Comparison of ENCODE assay signal across 9 cellular contexts in genomic region chr22:20531154-20531403, GRCh38. TPM values are rescaled to one million over a fixed set of nuclear protein-coding genes. Genes with fewer than 3 reads are reported as not detected.
DNase-seq lines count a peak whose midpoint lies in the region; ATAC-seq and TF ChIP-seq lines count a peak whose summit lies in the region.
"Had no signal": no experiment of that assay in that cellular context is flagged by ENCODE, and none has a peak within 500 bp of the region (broad histone marks: within the 10 kb centered on the region; RNA-seq: fewer than 3 reads in every experiment).

No MANE protein-coding gene starts in this region.

- H3K36me3 Mint-ChIP-seq in CD8-positive, alpha-beta T cell, result peaks cover 59% of the 10 kb centered on the region

- POLR2A ChIA-PET in CD8-positive, alpha-beta T cell (lab: Charles Lee), result no interaction called here

- peaks cover 15% of the 10 kb centered on the region for H3K36me3 ChIP-seq in CD8-positive, alpha-beta T cell (ENCODE audit: insufficient read depth, low read length)
- H3K36me3 ChIP-seq in adipocyte (ENCODE audit: control insufficient read depth, insufficient read depth, low read length, severe bottlenecking) (peaks cover 17% of the 10 kb centered on the region), gastroesophageal sphincter (peaks cover 0 to 22% of the 10 kb centered on the region in 2 donors)

- H3K9me3 Mint-ChIP-seq in CD8-positive, alpha-beta T cell, result no peaks in the 10 kb centered on the region

- H3K27me3 Mint-ChIP-seq in CD8-positive, alpha-beta T cell (ENCODE audit: low read depth), result no peaks in the 10 kb centered on the region

- H3K27ac ChIP-seq in CD8-positive, alpha-beta T cell (ENCODE audit: low read depth, low read length), result no peak overlapping the region
- H3K27ac ChIP-seq in gastroesophageal sphincter, result peak overlapping the region; percentile 44 to 87 (median 72)
- H3K27ac ChIP-seq in skin epidermis, result peak overlapping the region in 20 of 21 experiments; percentile 65 to 91 (median 80)

- no peak overlapping the region for H3K4me3 Mint-ChIP-seq in CD8-positive, alpha-beta T cell

- no peak for TF ChIP-seq POLR2A in gastroesophageal sphincter (IDR thresholded peaks at IDR 0.05)

- H3K27me3 ChIP-seq in CD8-positive, alpha-beta T cell (ENCODE audit: insufficient read depth, low read length), result no peaks in the 10 kb centered on the region
- no peaks in the 10 kb centered on the region for H3K27me3 ChIP-seq in adipocyte (replicated peaks; ENCODE audit: control insufficient read depth, insufficient read depth, low read length)
- H3K27me3 ChIP-seq in gastroesophageal sphincter, result no peaks in the 10 kb centered on the region

- H3K27ac Mint-ChIP-seq in CD8-positive, alpha-beta T cell, result peak overlapping the region; percentile 90

- CTCF ChIA-PET in CD8-positive, alpha-beta T cell (lab: Charles Lee), result interaction anchor here (1.0 to 1.8 kb wide), 3 partner anchors 12 to 33 kb away, joined by 3 to 5 read pairs (median 4); partner anchors contain the start of gene MED15

- H3K9me3 ChIP-seq in CD8-positive, alpha-beta T cell (ENCODE audit: low read length), result no peaks in the 10 kb centered on the region
- H3K9me3 ChIP-seq in adipocyte (ENCODE audit: control insufficient read depth, low read length) (no peaks in the 10 kb centered on the region), gastroesophageal sphincter (no peaks in the 10 kb centered on the region)

- intact Hi-C loops in CD8-positive, alpha-beta T cell (cut with DNase I, micrococcal nuclease), result loop anchor here in 1 of 2 experiments (2.0 kb wide), 1 partner anchor 22 kb away; no protein-coding TSS in a partner anchor

- peak overlapping the region; percentile 81 for H3K9ac ChIP-seq in adipocyte (ENCODE audit: low read length)

- no peak for ATAC-seq in CD8-positive, alpha-beta T cell
- ATAC-seq in gastroesophageal sphincter (no peak), GM21576 (IDR thresholded peaks at IDR 0.05; ENCODE audit: unreplicated experiment) (no peak)

- no peak for TF ChIP-seq EP300 in gastroesophageal sphincter (IDR thresholded peaks at IDR 0.05)

- H3K4me3 ChIP-seq in CD8-positive, alpha-beta T cell (ENCODE audit: low read depth, low read length), result no peak overlapping the region
- H3K4me3 ChIP-seq in adipocyte (ENCODE audit: low read length) (no peak overlapping the region), gastroesophageal sphincter (no peak overlapping the region), skin epidermis (no peak overlapping the region)

- peaks cover 50% of the 10 kb centered on the region for H3K4me1 ChIP-seq in CD8-positive, alpha-beta T cell (ENCODE audit: insufficient read depth, low read length)
- H3K4me1 ChIP-seq in adipocyte (ENCODE audit: control insufficient read depth, insufficient read depth, low read length), result peaks cover 61% of the 10 kb centered on the region
- H3K4me1 ChIP-seq in gastroesophageal sphincter, result peaks cover 4 to 82% (median 45%) of the 10 kb centered on the region in 3 donors

- no peak for DNase-seq in CD8-positive, alpha-beta T cell
- DNase-seq in adipocyte (ENCODE audit: low read depth), result no peak
- DNase-seq in NCI-H187 treated with DMSO at 0.1 percent for 48 hours (lab: John Stamatoyannopoulos, UW), result no peak
- DNase-seq in GF-D8 (lab: John Stamatoyannopoulos, UW), result no peak
- no peak for DNase-seq in COLO668 (lab: John Stamatoyannopoulos, UW; ENCODE audit: unreplicated experiment)
- DNase-seq: T-helper 1 cell had no signal

- WGBS in gastroesophageal sphincter (ENCODE audit: low coverage in 1 of 2), 2 donors, result no CpG with 5 or more reads among the region's 1 CpG

- H3K4me1 Mint-ChIP-seq in CD8-positive, alpha-beta T cell (ENCODE audit: low read depth), result peaks cover 77% of the 10 kb centered on the region

- no peak for TF ChIP-seq CTCF in CD8-positive, alpha-beta T cell (IDR thresholded peaks at IDR 0.05)
- TF ChIP-seq CTCF in gastroesophageal sphincter (IDR thresholded peaks at IDR 0.05), result no peak

RNA-seq across cellular contexts. Expression of gene MED15, which starts 23.7 kb away (rescaled TPM):
- 100 to 1,000 TPM; 316 TPM for total RNA-seq in CD8-positive, alpha-beta T cell
- 10 to 100 TPM; 30.6 to 62.3 (median 54.3) TPM for total RNA-seq in gastroesophageal sphincter

RNA-seq across cellular contexts. Expression of gene KLHL22, which starts 35.5 kb away (rescaled TPM):
- total RNA-seq in CD8-positive, alpha-beta T cell, result 10 to 100 TPM; 24.6 to 27.3 TPM
- total RNA-seq in gastroesophageal sphincter, result 10 to 100 TPM; 25.0 to 44.5 (median 33.9) TPM

Comparison
In these comparisons a context has a peak if more than half of its experiments do, and no peak if none do; other contexts are left out.
1. RNA of gene MED15, which starts 23.7 kb away (total RNA-seq): 316 TPM in CD8-positive, alpha-beta T cell; 30.6 to 62.3 TPM in gastroesophageal sphincter; every median in the first group is over 4 times any median in the second.